1 cellular context compared by ENCODE assay signal in genomic region chr18:58670561-58671121, GRCh38.
A peak's percentile ranks its signal among the peaks of the same experiment; 100 is the strongest.
TF ChIP-seq lines count a peak whose summit lies in the region.

No MANE protein-coding gene starts in this region.

TF ChIP-seq in H1, 55 proteins besides CTCF, POLR2A, EP300 and RAD21 (continued from another document):
- TF ChIP-seq E2F6 (IDR thresholded peaks at IDR 0.05) = peak; percentile 43; the same call in 1 of the 2 replicates
- no peak for TF ChIP-seq HDAC6 (IDR thresholded peaks at IDR 0.05; ENCODE audit: low read depth, low read length)
- TF ChIP-seq SP1 (IDR thresholded peaks at IDR 0.05; ENCODE audit: low read depth, low read length) = no peak
- TF ChIP-seq JUN (IDR thresholded peaks at IDR 0.05; ENCODE audit: low read depth, low read length) = no peak
- no peak for TF ChIP-seq NANOG (IDR thresholded peaks at IDR 0.05; ENCODE audit: insufficient read depth, low read depth, low read length, poor library complexity, severe bottlenecking)
- TF ChIP-seq MAX (IDR thresholded peaks at IDR 0.05) = no peak
- no peak for TF ChIP-seq SIN3A (conservative IDR thresholded peaks at IDR 0.05 in 1 of 2, IDR thresholded peaks at IDR 0.05 in 1 of 2; ENCODE audit: low read depth in 1 of 2, low read length in 2 of 2)
- TF ChIP-seq CHD7 (IDR thresholded peaks at IDR 0.05; ENCODE audit: insufficient replicate concordance, low read length) = no peak
- TF ChIP-seq POLR2AphosphoS5 (IDR thresholded peaks at IDR 0.05; ENCODE audit: low read depth, low read length) = no peak
- no peak for TF ChIP-seq GABPA (IDR thresholded peaks at IDR 0.05; ENCODE audit: borderline replicate concordance, insufficient read depth, low read length)
- no peak for TF ChIP-seq NRF1 (IDR thresholded peaks at IDR 0.05; ENCODE audit: low read depth, low read length)
- TF ChIP-seq BACH1 (IDR thresholded peaks at IDR 0.05; ENCODE audit: low read length) = peak; percentile 38; the same call in 1 of the 2 replicates
- TF ChIP-seq, protein P1, sequence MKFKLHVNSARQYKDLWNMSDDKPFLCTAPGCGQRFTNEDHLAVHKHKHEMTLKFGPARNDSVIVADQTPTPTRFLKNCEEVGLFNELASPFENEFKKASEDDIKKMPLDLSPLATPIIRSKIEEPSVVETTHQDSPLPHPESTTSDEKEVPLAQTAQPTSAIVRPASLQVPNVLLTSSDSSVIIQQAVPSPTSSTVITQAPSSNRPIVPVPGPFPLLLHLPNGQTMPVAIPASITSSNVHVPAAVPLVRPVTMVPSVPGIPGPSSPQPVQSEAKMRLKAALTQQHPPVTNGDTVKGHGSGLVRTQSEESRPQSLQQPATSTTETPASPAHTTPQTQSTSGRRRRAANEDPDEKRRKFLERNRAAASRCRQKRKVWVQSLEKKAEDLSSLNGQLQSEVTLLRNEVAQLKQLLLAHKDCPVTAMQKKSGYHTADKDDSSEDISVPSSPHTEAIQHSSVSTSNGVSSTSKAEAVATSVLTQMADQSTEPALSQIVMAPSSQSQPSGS (IDR thresholded peaks at IDR 0.05; ENCODE audit: low read length) = no peak
- no peak for TF ChIP-seq TAF7 (optimal IDR thresholded peaks at IDR 0.05; ENCODE audit: borderline replicate concordance, low read depth, low read length)
